ENCODE assay signal across 1 cellular context in genomic region chr2:159617080-159617479, GRCh38.
TF ChIP-seq lines count a peak whose summit lies in the region.

No MANE protein-coding gene starts in this region.

TF ChIP-seq in H1, 55 proteins besides CTCF, POLR2A, EP300 and RAD21:
- TF ChIP-seq KDM1A (IDR thresholded peaks at IDR 0.05; ENCODE audit: borderline replicate concordance, low read length) (no peak), RXRA (IDR thresholded peaks at IDR 0.05; ENCODE audit: insufficient read depth, low read depth, low read length) (no peak), YY1 (IDR thresholded peaks at IDR 0.05; ENCODE audit: low read depth, low read length) (no peak), FOSL1 (IDR thresholded peaks at IDR 0.05; ENCODE audit: insufficient read depth, low read depth, low read length) (no peak), SIN3A (conservative IDR thresholded peaks at IDR 0.05 in 1 of 2, IDR thresholded peaks at IDR 0.05 in 1 of 2; ENCODE audit: low read depth in 1 of 2, low read length in 2 of 2) (no peak), POLR2AphosphoS5 (IDR thresholded peaks at IDR 0.05; ENCODE audit: low read depth, low read length) (no peak), RBBP5 (IDR thresholded peaks at IDR 0.05; ENCODE audit: borderline replicate concordance, low read depth, low read length) (no peak), HDAC2 (IDR thresholded peaks at IDR 0.05; ENCODE audit: borderline replicate concordance in 1 of 2, low read depth in 2 of 2, low read length in 2 of 2) (no peak), RFX5 (IDR thresholded peaks at IDR 0.05; ENCODE audit: borderline replicate concordance, low read depth, low read length) (no peak)
TF ChIP-seq in H1: peak in this region for 0.
